In genomic region chr16:83095926-83096692, GRCh38 we compare ENCODE assay signal across 20 cellular contexts.
A peak's percentile ranks its signal among the peaks of the same experiment; 100 is the strongest.
DNase-seq lines count a peak whose midpoint lies in the region; ATAC-seq, FAIRE-seq and TF ChIP-seq lines count a peak whose summit lies in the region.
"Had no signal": no experiment of that assay in that cellular context is flagged by ENCODE, and none has a peak within 500 bp of the region (broad histone marks: within the 10 kb centered on the region; RNA-seq: fewer than 3 reads in every experiment).

No MANE protein-coding gene starts in this region.

- no peaks in the 10 kb centered on the region for H3K36me3 Mint-ChIP-seq in astrocyte (ENCODE audit: low read depth, unreplicated experiment)
- H3K36me3 Mint-ChIP-seq in natural killer cell = no peaks in the 10 kb centered on the region
- H3K36me3 Mint-ChIP-seq: CD4-positive, CD25-positive, alpha-beta regulatory T cell; stimulated activated memory B cell treated with anti-CD40 and anti-IgM and Interleukin-4, amounts not matched to agents 10 μg/mL and 1 μg/mL and 100 μg/mL, for 72 hours had no signal

- H3K27ac Mint-ChIP-seq in astrocyte (ENCODE audit: unreplicated experiment) (no peak overlapping the region), natural killer cell (no peak overlapping the region)
- H3K27ac Mint-ChIP-seq: CD4-positive, CD25-positive, alpha-beta regulatory T cell; naive thymus-derived CD8-positive, alpha-beta T cell; stimulated activated memory B cell treated with anti-CD40 and anti-IgM and Interleukin-4, amounts not matched to agents 10 μg/mL and 1 μg/mL and 100 μg/mL, for 72 hours had no signal

- in situ Hi-C loops in mammary epithelial cell (cut with MboI; ENCODE audit: low sequenced_read_pairs in 2 of 2) = no loop called here

- H2BK15ac ChIP-seq in mesendoderm (replicated peaks; ENCODE audit: low read depth) = no peak overlapping the region

- H3K79me1 ChIP-seq in mesendoderm (ENCODE audit: low read length) = no peaks in the 10 kb centered on the region

- ATAC-seq in natural killer cell (no peak), HG03045 (IDR thresholded peaks at IDR 0.05; ENCODE audit: unreplicated experiment) (no peak)
- ATAC-seq: activated CD4-positive, CD25-positive, alpha-beta regulatory T cell treated with anti-CD3 and anti-CD28 coated beads, Interleukin-2, amount 50 U/mL, for 24 hours; naive thymus-derived CD8-positive, alpha-beta T cell; Right ventricle myocardium inferior; stimulated activated memory B cell treated with anti-CD40 and anti-IgM and Interleukin-4, amounts not matched to agents 10 μg/mL and 1 μg/mL and 100 μg/mL, for 72 hours had no signal

- no peak overlapping the region for H3K4me3 ChIP-seq in mammary epithelial cell (replicated peaks in 1 of 3; ENCODE audit: insufficient read depth in 1 of 3, low read depth in 2 of 3, low read length in 3 of 3)
- H3K4me3 ChIP-seq in breast epithelium = no peak overlapping the region
- no peak overlapping the region for H3K4me3 ChIP-seq in astrocyte (ENCODE audit: insufficient read depth, low read depth, low read length)
- H3K4me3 ChIP-seq in hepatocyte = no peak overlapping the region
- H3K4me3 ChIP-seq in mesendoderm (ENCODE audit: low read length) = no peak overlapping the region
- H3K4me3 ChIP-seq: transverse colon had no signal

- intact Hi-C loops in mammary epithelial cell (cut with micrococcal nuclease) = loop anchor here (5.0 kb wide), 1 partner anchor 464 kb away; no protein-coding TSS in a partner anchor
- intact Hi-C loops in breast epithelium (cut with DNase I; ENCODE audit: low total_unique reads) = no loop called here
- intact Hi-C loops in natural killer cell (cut with micrococcal nuclease) = no loop called here

- H4K5ac ChIP-seq in mesendoderm (ENCODE audit: low read length) = no peak overlapping the region

- H3K9ac ChIP-seq in mammary epithelial cell (ENCODE audit: insufficient read depth, low read length) (no peak overlapping the region), astrocyte (ENCODE audit: low read length) (no peak overlapping the region), mesendoderm (ENCODE audit: low read length) (no peak overlapping the region)
- H3K9ac ChIP-seq: KMS-11 had no signal

- H3K27me3 Mint-ChIP-seq in astrocyte (ENCODE audit: low read depth, unreplicated experiment) (peaks cover 2% of the 10 kb centered on the region), natural killer cell (ENCODE audit: low read depth in 2 of 2) (peaks cover 10 to 30% of the 10 kb centered on the region in 2 donors)
- H3K27me3 Mint-ChIP-seq: CD4-positive, CD25-positive, alpha-beta regulatory T cell had no signal

- no peak overlapping the region for H2BK5ac ChIP-seq in mesendoderm (ENCODE audit: low read length)

- H4K8ac ChIP-seq in mesendoderm (ENCODE audit: low read depth, low read length) = no peak overlapping the region

- H3K27ac ChIP-seq in mammary epithelial cell (ENCODE audit: insufficient read depth, low read depth, low read length) (peak overlapping the region; percentile 6), breast epithelium (no peak overlapping the region), astrocyte (ENCODE audit: low read depth, low read length) (no peak overlapping the region), hepatocyte (peak overlapping the region; percentile 54), mesendoderm (ENCODE audit: low read depth, low read length) (no peak overlapping the region)
- H3K27ac ChIP-seq: KMS-11, transverse colon had no signal

- H3K18ac ChIP-seq in mesendoderm (ENCODE audit: low read length) = no peak overlapping the region

- CTCF ChIA-PET in mammary epithelial cell (lab: Charles Lee; ENCODE audit: low non-redundant PET) = interaction anchor here (0.6 kb wide), 1 partner anchor 829 kb away, joined by 4 read pairs; no protein-coding TSS in a partner anchor

- TF ChIP-seq CTCF in mammary epithelial cell (conservative IDR thresholded peaks at IDR 0.05 in 1 of 2, IDR thresholded peaks at IDR 0.05 in 1 of 2; ENCODE audit: extremely low read depth in 1 of 2, insufficient read depth in 1 of 2, low read depth in 1 of 2, low read length in 2 of 2) (no peak), breast epithelium (IDR thresholded peaks at IDR 0.05) (no peak), astrocyte (IDR thresholded peaks at IDR 0.05; ENCODE audit: insufficient read depth, low read depth, low read length) (no peak), hepatocyte (IDR thresholded peaks at IDR 0.05; ENCODE audit: poor library complexity) (no peak), natural killer cell (IDR thresholded peaks at IDR 0.05) (no peak)

- H3K4me3 Mint-ChIP-seq in astrocyte (ENCODE audit: unreplicated experiment) (no peak overlapping the region), natural killer cell (no peak overlapping the region)
- H3K4me3 Mint-ChIP-seq: CD4-positive, CD25-positive, alpha-beta regulatory T cell; naive thymus-derived CD8-positive, alpha-beta T cell; stimulated activated memory B cell treated with anti-CD40 and anti-IgM and Interleukin-4, amounts not matched to agents 10 μg/mL and 1 μg/mL and 100 μg/mL, for 72 hours had no signal

- dilution Hi-C loops in mammary epithelial cell (cut with HindIII; ENCODE audit: low sequenced_read_pairs) = no loop called here

- H3K9me3 Mint-ChIP-seq in astrocyte (ENCODE audit: unreplicated experiment) = peaks cover 5% of the 10 kb centered on the region
- peaks cover 6% of the 10 kb centered on the region in 2 donors for H3K9me3 Mint-ChIP-seq in natural killer cell

- H4K20me1 ChIP-seq in mammary epithelial cell (ENCODE audit: insufficient read depth, low read length) (no peaks in the 10 kb centered on the region), astrocyte (ENCODE audit: insufficient read depth, low read length) (no peaks in the 10 kb centered on the region), hepatocyte (ENCODE audit: insufficient read depth, poor library complexity, severe bottlenecking) (no peaks in the 10 kb centered on the region)

- H2BK120ac ChIP-seq in mesendoderm (ENCODE audit: low read depth, low read length) = no peak overlapping the region

- H3K4me1 ChIP-seq in mammary epithelial cell (ENCODE audit: insufficient read depth, low read length) = peaks cover 25% of the 10 kb centered on the region
- no peaks in the 10 kb centered on the region for H3K4me1 ChIP-seq in breast epithelium
- peaks cover 5% of the 10 kb centered on the region for H3K4me1 ChIP-seq in astrocyte (ENCODE audit: insufficient read depth, low read length)
- no peaks in the 10 kb centered on the region for H3K4me1 ChIP-seq in hepatocyte (ENCODE audit: insufficient read depth)
- H3K4me1 ChIP-seq in mesendoderm (ENCODE audit: control insufficient read depth, low read depth, low read length) = no peaks in the 10 kb centered on the region
- H3K4me1 ChIP-seq: transverse colon had no signal

- H3K4ac ChIP-seq in mesendoderm (ENCODE audit: low read depth, low read length) = no peak overlapping the region

- DNase-seq in mammary epithelial cell (peak; percentile 51), breast epithelium (ENCODE audit: low spot score in 2 of 2) (no peak), astrocyte (ENCODE audit: low read depth) (peak; percentile 44), hepatocyte (ENCODE audit: low spot score) (peak; percentile 25), natural killer cell (no peak), NCI-H69 (lab: John Stamatoyannopoulos, UW) (no peak), mesendoderm (no peak)
- DNase-seq: 8988T; activated gamma-delta T cell; CD4-positive, CD25-positive, alpha-beta regulatory T cell; naive thymus-derived CD8-positive, alpha-beta T cell; NCI-H1417; NCI-H226; NK-92 treated with Interleukin-12 subunit alpha and Interleukin-12 subunit beta, amount 100 ng/mL, for 24 hours; transverse colon had no signal

- no peaks in the 10 kb centered on the region for H3K9me2 ChIP-seq in hepatocyte (replicated peaks; ENCODE audit: insufficient read depth)

- FAIRE-seq in astrocyte (lab: Jason Lieb, UNC) = no peak

- H3K79me2 ChIP-seq in mammary epithelial cell (ENCODE audit: insufficient read depth, low read length) (no peaks in the 10 kb centered on the region), astrocyte (ENCODE audit: insufficient read depth, low read length) (no peaks in the 10 kb centered on the region), hepatocyte (no peaks in the 10 kb centered on the region), mesendoderm (ENCODE audit: control insufficient read depth, insufficient read depth, low read length) (no peaks in the 10 kb centered on the region)

- no peak overlapping the region for H2AK5ac ChIP-seq in mesendoderm (ENCODE audit: low read length)

- TF ChIP-seq POLR2A in breast epithelium (IDR thresholded peaks at IDR 0.05) = no peak

- H3K9me3 ChIP-seq in mammary epithelial cell (replicated peaks; ENCODE audit: insufficient read depth, low read length) (peaks cover 13% of the 10 kb centered on the region), breast epithelium (peaks cover 0 to 30% of the 10 kb centered on the region in 2 donors), astrocyte (ENCODE audit: insufficient read depth, low read depth, low read length) (no peaks in the 10 kb centered on the region), hepatocyte (ENCODE audit: low read depth) (no peaks in the 10 kb centered on the region)

- H3K4me1 Mint-ChIP-seq in astrocyte (ENCODE audit: low read depth, unreplicated experiment) = peaks cover 3% of the 10 kb centered on the region
- peaks cover 12% of the 10 kb centered on the region in 2 donors for H3K4me1 Mint-ChIP-seq in natural killer cell
- H3K4me1 Mint-ChIP-seq: CD4-positive, CD25-positive, alpha-beta regulatory T cell; naive thymus-derived CD8-positive, alpha-beta T cell; stimulated activated memory B cell treated with anti-CD40 and anti-IgM and Interleukin-4, amounts not matched to agents 10 μg/mL and 1 μg/mL and 100 μg/mL, for 72 hours had no signal

- no peak overlapping the region for H3K23ac ChIP-seq in mesendoderm (ENCODE audit: low read length)

- peak overlapping the region; percentile 37 for H3K4me2 ChIP-seq in mammary epithelial cell (ENCODE audit: insufficient read depth, low read depth, low read length)
- H3K4me2 ChIP-seq in astrocyte (ENCODE audit: low read length) = no peak overlapping the region
- peak overlapping the region; percentile 29 for H3K4me2 ChIP-seq in hepatocyte
- no peak overlapping the region for H3K4me2 ChIP-seq in mesendoderm (ENCODE audit: low read length)
- H3K4me2 ChIP-seq: KMS-11 had no signal

- no peak overlapping the region for H2AFZ ChIP-seq in mammary epithelial cell (ENCODE audit: low read depth, low read length)
- no peak overlapping the region for H2AFZ ChIP-seq in astrocyte (ENCODE audit: low read depth, low read length)
- no peak overlapping the region for H2AFZ ChIP-seq in hepatocyte

- no peak overlapping the region for H3K56ac ChIP-seq in mesendoderm (ENCODE audit: low read length)

- WGBS in mammary epithelial cell (ENCODE audit: low coverage, missing lambda C conversion rate) = 57% methylated on average over 8 of the region's 10 CpGs
- 74% methylated on average over 10 of the region's 10 CpGs for WGBS in hepatocyte (ENCODE audit: low lambda C conversion rate, missing lambda C conversion rate)
- WGBS in mesendoderm (ENCODE audit: extremely low coverage, insufficient coverage, low lambda C conversion rate) = no CpG with 5 or more reads among the region's 10 CpGs

- no peaks in the 10 kb centered on the region for H3K36me3 ChIP-seq in mammary epithelial cell (ENCODE audit: insufficient read depth, low read length)
- H3K36me3 ChIP-seq in breast epithelium = no peaks in the 10 kb centered on the region
- H3K36me3 ChIP-seq in astrocyte (ENCODE audit: insufficient read depth, low read length) = no peaks in the 10 kb centered on the region
- H3K36me3 ChIP-seq in hepatocyte (replicated peaks; ENCODE audit: insufficient read depth, low read depth) = no peaks in the 10 kb centered on the region
- H3K36me3 ChIP-seq in mesendoderm (ENCODE audit: control insufficient read depth, insufficient read depth, low read length) = no peaks in the 10 kb centered on the region
- H3K36me3 ChIP-seq: transverse colon had no signal

- H3K27me3 ChIP-seq in mammary epithelial cell (ENCODE audit: insufficient read depth, low read length) (no peaks in the 10 kb centered on the region), breast epithelium (no peaks in the 10 kb centered on the region), astrocyte (ENCODE audit: insufficient read depth, low read length) (no peaks in the 10 kb centered on the region), hepatocyte (no peaks in the 10 kb centered on the region), mesendoderm (ENCODE audit: insufficient read depth, low read length, poor library complexity) (no peaks in the 10 kb centered on the region)
- H3K27me3 ChIP-seq: transverse colon had no signal

- no TSS peak for BruUV-seq in mammary epithelial cell (replicated peaks; lab: Mats Ljungman, UMichigan)

Comparison
In these comparisons a context has a peak if more than half of its experiments do, and no peak if none do; other contexts are left out.
1. DNase-seq: peak in mammary epithelial cell (single experiment), astrocyte (single experiment) and hepatocyte (single experiment); none in breast epithelium (0 of 2), natural killer cell (single experiment), NCI-H69 (single experiment) and mesendoderm (single experiment).
2. H3K27ac ChIP-seq: peak in mammary epithelial cell (single experiment) and hepatocyte (single experiment); none in breast epithelium (0 of 2), astrocyte (single experiment) and mesendoderm (single experiment).
3. H3K4me2 ChIP-seq: peak in mammary epithelial cell (single experiment) and hepatocyte (single experiment); none in astrocyte (single experiment) and mesendoderm (single experiment).